In the genomic region with DNA sequence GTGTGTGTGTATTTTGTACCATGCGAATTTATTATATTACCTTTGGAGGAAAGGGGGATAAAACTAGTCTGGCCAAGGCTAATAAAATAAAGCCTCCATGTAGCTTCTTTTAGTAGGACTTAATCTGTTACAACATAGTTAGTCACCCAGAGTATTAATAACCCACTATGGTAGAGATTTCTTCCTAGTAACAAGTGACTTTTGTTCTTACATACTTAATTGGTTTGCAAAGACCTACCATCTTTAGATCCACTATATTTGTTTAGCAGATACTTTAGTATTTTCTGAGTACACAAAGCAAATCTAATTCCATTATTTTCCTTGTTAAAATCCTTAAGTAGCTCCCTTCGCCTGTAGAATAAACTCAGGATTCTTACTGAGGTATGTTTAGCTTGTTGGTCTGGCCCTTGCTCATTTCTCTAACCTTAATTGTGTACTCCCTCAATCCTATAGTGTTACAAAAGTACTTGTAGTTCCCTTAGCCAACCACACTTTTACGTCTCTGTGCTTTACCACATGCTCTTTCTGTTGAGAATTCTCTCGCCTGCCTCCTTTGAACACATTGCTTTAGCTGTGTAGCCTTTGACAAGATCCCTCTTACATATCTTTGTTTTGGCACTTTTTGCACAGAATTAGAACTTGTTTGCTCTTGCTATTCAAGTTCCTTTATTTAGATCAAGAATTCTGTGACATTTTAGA, we compare ENCODE assay signal across 9 cellular contexts. TPM values are rescaled to one million over a fixed set of nuclear protein-coding genes. Genes with fewer than 3 reads are reported as not detected.
DNase-seq lines count a peak whose midpoint lies in the region; ATAC-seq and TF ChIP-seq lines count a peak whose summit lies in the region.
"Had no signal": no experiment of that assay in that cellular context is flagged by ENCODE, and none has a peak within 500 bp of the region (broad histone marks: within the 10 kb centered on the region; RNA-seq: fewer than 3 reads in every experiment).

No MANE protein-coding gene starts in this region.

- no peaks in the 10 kb centered on the region for H3F3A ChIP-seq in OCI-LY1 (ENCODE audit: insufficient read depth, low read length)

- DNase-seq in GM12865 (ENCODE audit: low read depth) (peak; percentile 11), fibroblast of gingiva (ENCODE audit: low read depth) (peak; percentile 32), psoas muscle (no peak), HK-2 (ENCODE audit: unreplicated experiment) (no peak), LoVo (ENCODE audit: low spot score) (no peak), NCI-H2029 (lab: John Stamatoyannopoulos, UW) (no peak)
- DNase-seq in effector memory CD4-positive, alpha-beta T cell: no peak
- DNase-seq: KG1 had no signal

- peak overlapping the region; percentile 8; the same call in 1 of the 2 replicates for H3K9ac ChIP-seq in OCI-LY1 (ENCODE audit: low read length)

- H3K27ac ChIP-seq in OCI-LY1 (ENCODE audit: low read depth, low read length, poor library complexity, severe bottlenecking): peak overlapping the region; percentile 88
- peak overlapping the region; percentile 66 for H3K27ac ChIP-seq in psoas muscle
- no peak overlapping the region for H3K27ac ChIP-seq in effector memory CD4-positive, alpha-beta T cell (ENCODE audit: insufficient read depth, low read length, poor library complexity, severe bottlenecking)

- peak; percentile 83 to 93 (median 90) for ATAC-seq in psoas muscle

- H3K9me3 ChIP-seq in OCI-LY1 (ENCODE audit: low read length) (no peaks in the 10 kb centered on the region), psoas muscle (no peaks in the 10 kb centered on the region)
- H3K9me3 ChIP-seq in effector memory CD4-positive, alpha-beta T cell (ENCODE audit: control insufficient read depth, low read length): no peaks in the 10 kb centered on the region

- no peak overlapping the region for H3K4me3 ChIP-seq in GM12865 (ENCODE audit: low read depth, low read length)
- H3K4me3 ChIP-seq in OCI-LY1 (ENCODE audit: low read depth, low read length, poor library complexity, severe bottlenecking): no peak overlapping the region
- H3K4me3 ChIP-seq in psoas muscle: no peak overlapping the region
- no peak overlapping the region for H3K4me3 ChIP-seq in effector memory CD4-positive, alpha-beta T cell (ENCODE audit: insufficient read depth, low read depth, low read length, poor library complexity, severe bottlenecking)

- H3K36me3 ChIP-seq in OCI-LY1 (ENCODE audit: insufficient read depth, low read length) (peaks cover 49% of the 10 kb centered on the region), psoas muscle (ENCODE audit: insufficient read depth in 1 of 2, low read depth in 1 of 2) (peaks cover 5 to 36% of the 10 kb centered on the region in 2 donors)
- peaks cover 36% of the 10 kb centered on the region for H3K36me3 ChIP-seq in effector memory CD4-positive, alpha-beta T cell (ENCODE audit: control insufficient read depth, insufficient read depth, low read length)

- H3K27me3 ChIP-seq in OCI-LY1 (ENCODE audit: insufficient read depth, low read length) (no peaks in the 10 kb centered on the region), psoas muscle (ENCODE audit: insufficient read depth in 3 of 3, low read length in 2 of 3) (no peaks in the 10 kb centered on the region)
- H3K27me3 ChIP-seq in effector memory CD4-positive, alpha-beta T cell (replicated peaks; ENCODE audit: control insufficient read depth, insufficient read depth, low read length, poor library complexity, severe bottlenecking): no peaks in the 10 kb centered on the region

- TF ChIP-seq CTCF in GM12865 (IDR thresholded peaks at IDR 0.05; ENCODE audit: insufficient read depth, low read depth, low read length, missing control alignments): no peak
- no peak for TF ChIP-seq CTCF in OCI-LY1 (IDR thresholded peaks at IDR 0.05; ENCODE audit: low read length)
- TF ChIP-seq CTCF in psoas muscle (IDR thresholded peaks at IDR 0.05): no peak

- H3K79me2 ChIP-seq in OCI-LY1 (ENCODE audit: insufficient read depth, low read length): peaks cover 74% of the 10 kb centered on the region

- no peaks in the 10 kb centered on the region for H4K20me1 ChIP-seq in OCI-LY1 (ENCODE audit: insufficient read depth, low read length)

- H3K9me2 ChIP-seq in OCI-LY1 (ENCODE audit: low read depth, low read length): no peaks in the 10 kb centered on the region

- 51 to 79% (median 63%) methylated on average over 4 of the region's 4 CpGs for WGBS in psoas muscle, 3 donors

- H3K4me2 ChIP-seq in OCI-LY1 (ENCODE audit: low read length): peak overlapping the region; percentile 52; the same call in 1 of the 2 replicates

- no peak overlapping the region for H2AFZ ChIP-seq in OCI-LY1 (ENCODE audit: low read length)

- H3K4me1 ChIP-seq in OCI-LY1 (ENCODE audit: insufficient read depth, low read length, severe bottlenecking) (peaks cover 53% of the 10 kb centered on the region), psoas muscle (peaks cover 48% of the 10 kb centered on the region)
- peaks cover 17% of the 10 kb centered on the region for H3K4me1 ChIP-seq in effector memory CD4-positive, alpha-beta T cell (ENCODE audit: control insufficient read depth, insufficient read depth, low read length, poor library complexity, severe bottlenecking)

- intact Hi-C loops in psoas muscle (cut with DNase I): loop anchor here in 1 of 2 donors (10.0 kb wide), 1 partner anchor 51 kb away; no protein-coding TSS in a partner anchor

RNA-seq across cellular contexts. Expression of gene CLTC, which starts 23.6 kb away (rescaled TPM):
- total RNA-seq in psoas muscle: 100 to 1,000 TPM in 3 of 4 donors, 10 to 100 TPM in 1; 92.4 to 156 (median 128) TPM
- 100 to 1,000 TPM in 2 of 3 donors, 10 to 100 TPM in 1; 61.4 to 124 (median 111) TPM for polyA plus RNA-seq in psoas muscle

Comparison
In these comparisons a context has a peak if more than half of its experiments do, and no peak if none do; other contexts are left out.
1. DNase-seq: peak in GM12865 (single experiment) and fibroblast of gingiva (single experiment); none in psoas muscle (0 of 2), HK-2 (single experiment), LoVo (single experiment), NCI-H2029 (single experiment) and effector memory CD4-positive, alpha-beta T cell (0 of 3).